1 cellular context compared by ENCODE assay signal in the genomic region with DNA sequence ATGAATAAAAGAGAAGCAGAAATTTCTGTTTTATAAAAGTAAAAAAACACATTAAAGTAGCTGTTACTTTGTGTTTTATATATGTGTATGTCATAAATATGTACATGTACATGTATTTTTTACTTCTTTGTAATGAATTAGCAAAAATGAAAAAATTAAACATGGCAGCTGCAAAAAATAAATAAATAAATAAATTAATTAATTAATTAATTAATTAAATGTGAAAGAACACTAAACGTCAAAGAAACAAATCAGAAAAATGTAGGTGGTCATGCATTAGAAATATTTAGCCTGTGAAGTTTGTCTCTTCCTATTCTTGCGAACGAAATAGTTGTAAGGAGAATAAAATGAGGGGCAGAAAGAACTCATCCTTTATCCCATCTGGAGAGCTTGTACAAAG.
TF ChIP-seq lines count a peak whose summit lies in the region.

No MANE protein-coding gene starts in this region.

TF ChIP-seq in GM23338, 12 proteins besides CTCF, POLR2A, EP300 and RAD21 (continued from another document):
- TF ChIP-seq ZNF462 (CRISPR knock-in tag; IDR thresholded peaks at IDR 0.05) (no peak), ZNF331 (CRISPR knock-in tag; IDR thresholded peaks at IDR 0.05; ENCODE audit: low read depth) (no peak)
